Comparison of ENCODE assay signal across 1 cellular context in genomic region chr17:7833795-7834553, GRCh38.
TF ChIP-seq lines count a peak whose summit lies in the region.

Gene KDM6B (plus strand): TSS chr17:7834217. CDS start chr17:7845555, 11,338 bp downstream.

TF ChIP-seq in H1, 55 proteins besides CTCF, POLR2A, EP300 and RAD21:
- 0 out of 2 replicates have a peak, but pooled peaks have one; percentile 6 for TF ChIP-seq SP1 (IDR thresholded peaks at IDR 0.05; ENCODE audit: low read depth, low read length)
- no peak for TF ChIP-seq SIRT6 (IDR thresholded peaks at IDR 0.05; ENCODE audit: low read length)
- no peak for TF ChIP-seq GABPA (IDR thresholded peaks at IDR 0.05; ENCODE audit: borderline replicate concordance, insufficient read depth, low read length)
- no peak for TF ChIP-seq SRF (IDR thresholded peaks at IDR 0.05; ENCODE audit: low read depth, low read length)
- TF ChIP-seq KDM4A (IDR thresholded peaks at IDR 0.05; ENCODE audit: low read depth, low read length, severe bottlenecking): peak; percentile 90
- peak; percentile 11 for TF ChIP-seq SAP30 (IDR thresholded peaks at IDR 0.05; ENCODE audit: insufficient read depth, insufficient replicate concordance, low read length)
